Comparison of ENCODE assay signal across 1 cellular context in genomic region chr20:37565134-37565811, GRCh38.
TF ChIP-seq lines count a peak whose summit lies in the region.

No MANE protein-coding gene starts in this region.

TF ChIP-seq in H1, 55 proteins besides CTCF, POLR2A, EP300 and RAD21 (continued from another document):
- TF ChIP-seq CBX5 (IDR thresholded peaks at IDR 0.05; ENCODE audit: low read depth, low read length): no peak
- TF ChIP-seq SP4 (IDR thresholded peaks at IDR 0.05; ENCODE audit: low read length): no peak
- no peak for TF ChIP-seq SAP30 (IDR thresholded peaks at IDR 0.05; ENCODE audit: insufficient read depth, insufficient replicate concordance, low read length)
- TF ChIP-seq MAX (IDR thresholded peaks at IDR 0.05): no peak
